Comparison of ENCODE assay signal across 11 cellular contexts in genomic region chr4:171639540-171639939, GRCh38.
DNase-seq lines count a peak whose midpoint lies in the region; ATAC-seq and TF ChIP-seq lines count a peak whose summit lies in the region.
"Had no signal": no experiment of that assay in that cellular context is flagged by ENCODE, and none has a peak within 500 bp of the region (broad histone marks: within the 10 kb centered on the region; RNA-seq: fewer than 3 reads in every experiment).

No MANE protein-coding gene starts in this region.

- H3K4me3 ChIP-seq in GM06990 (replicated peaks; ENCODE audit: low read depth, low read length) (no peak overlapping the region), KMS-11 (IDR thresholded peaks at IDR 0.05; ENCODE audit: insufficient read depth, low read depth, low read length) (no peak overlapping the region), Peyer's patch (no peak overlapping the region)
- H3K4me3 ChIP-seq: breast epithelium had no signal

- H3K4me1 ChIP-seq in KMS-11 (ENCODE audit: low read depth, poor library complexity, severe bottlenecking): peaks cover 20% of the 10 kb centered on the region
- H3K4me1 ChIP-seq in Peyer's patch: no peaks in the 10 kb centered on the region
- H3K4me1 ChIP-seq: breast epithelium had no signal

- peak; percentile 82 for DNase-seq in GM06990 (ENCODE audit: extremely low read depth, insufficient read length)
- no peak for DNase-seq in Peyer's patch
- no peak for DNase-seq in CD14-positive monocyte (ENCODE audit: low spot score)
- DNase-seq in NCI-H345 (lab: John Stamatoyannopoulos, UW): no peak
- DNase-seq in H4 (ENCODE audit: low spot score): no peak
- DNase-seq: NCI-H1105 had no signal

- H3K9me3 Mint-ChIP-seq in CD14-positive monocyte: peaks cover 0 to 5% (median 0%) of the 10 kb centered on the region in 7 donors

- H3K4me3 Mint-ChIP-seq in CD14-positive monocyte: no peak overlapping the region

- H3K9ac ChIP-seq in KMS-11: no peak overlapping the region

- H3K79me2 ChIP-seq in KMS-11 (ENCODE audit: insufficient read depth, low read depth): no peaks in the 10 kb centered on the region

- H3K36me3 Mint-ChIP-seq in CD14-positive monocyte: no peaks in the 10 kb centered on the region

- no peak for TF ChIP-seq POLR2A in Peyer's patch (IDR thresholded peaks at IDR 0.05)

- no peak overlapping the region for H2AFZ ChIP-seq in KMS-11 (ENCODE audit: low read depth)

- intact Hi-C loops in CD14-positive monocyte (cut with micrococcal nuclease): no loop called here

- no peak overlapping the region for H3K27ac ChIP-seq in KMS-11
- no peak overlapping the region for H3K27ac ChIP-seq in Peyer's patch
- H3K27ac ChIP-seq: breast epithelium, RWPE1 had no signal

- H3K4me1 Mint-ChIP-seq in CD14-positive monocyte: peaks cover 9% of the 10 kb centered on the region

- no peaks in the 10 kb centered on the region for H3K9me3 ChIP-seq in Peyer's patch
- H3K9me3 ChIP-seq: breast epithelium had no signal

- TF ChIP-seq CTCF in GM06990 (IDR thresholded peaks at IDR 0.05; ENCODE audit: insufficient read depth, low read length, poor library complexity, severe bottlenecking) (no peak), KMS-11 (conservative IDR thresholded peaks at IDR 0.05; ENCODE audit: low read depth, low read length) (no peak), Peyer's patch (IDR thresholded peaks at IDR 0.05) (no peak), CD14-positive monocyte (IDR thresholded peaks at IDR 0.05) (no peak)

- H4K20me1 ChIP-seq in KMS-11 (ENCODE audit: insufficient read depth): no peaks in the 10 kb centered on the region; the same call in 1 of the 2 replicates

- peak overlapping the region; percentile 42; the same call in 1 of the 2 replicates for H3K4me2 ChIP-seq in KMS-11

- H3K36me3 ChIP-seq in GM06990 (ENCODE audit: control insufficient read depth, insufficient read depth, low read length) (no peaks in the 10 kb centered on the region), KMS-11 (ENCODE audit: insufficient read depth) (no peaks in the 10 kb centered on the region), Peyer's patch (no peaks in the 10 kb centered on the region)
- H3K36me3 ChIP-seq: breast epithelium had no signal

- H3K27ac Mint-ChIP-seq in CD14-positive monocyte: no peak overlapping the region

- ATAC-seq in GM19328 (IDR thresholded peaks at IDR 0.05; ENCODE audit: unreplicated experiment): peak; percentile 84
- peak; percentile 88 for ATAC-seq in HG02870 (IDR thresholded peaks at IDR 0.05; ENCODE audit: unreplicated experiment)

- no peaks in the 10 kb centered on the region for H3K27me3 Mint-ChIP-seq in CD14-positive monocyte (ENCODE audit: low read depth in 3 of 3)

- no peaks in the 10 kb centered on the region for H3K27me3 ChIP-seq in GM06990 (replicated peaks; ENCODE audit: control insufficient read depth, insufficient read depth, low read length)
- peaks cover 4% of the 10 kb centered on the region; the same call in 1 of the 2 replicates for H3K27me3 ChIP-seq in KMS-11 (ENCODE audit: insufficient read depth, low read depth)
- no peaks in the 10 kb centered on the region for H3K27me3 ChIP-seq in Peyer's patch
- H3K27me3 ChIP-seq: breast epithelium had no signal
